25 cellular contexts compared by ENCODE assay signal in genomic region chr1:147051136-147051535, GRCh38.
A peak's percentile ranks its signal among the peaks of the same experiment; 100 is the strongest.
DNase-seq lines count a peak whose midpoint lies in the region; ATAC-seq lines count a peak whose summit lies in the region.
"Had no signal": no experiment of that assay in that cellular context is flagged by ENCODE, and none has a peak within 500 bp of the region (broad histone marks: within the 10 kb centered on the region; RNA-seq: fewer than 3 reads in every experiment).

No MANE protein-coding gene starts in this region.

- POLR2A ChIA-PET in activated naive CD8-positive, alpha-beta T cell treated with anti-CD3 and anti-CD28 coated beads, Interleukin-2, amount 10 ng/mL, durations not matched to agents 7 days and 5 days (lab: Charles Lee) = no interaction called here

- H3K4me1 Mint-ChIP-seq in activated naive CD8-positive, alpha-beta T cell treated with anti-CD3 and anti-CD28 coated beads, Interleukin-2, amount 10 ng/mL, durations not matched to agents 7 days and 5 days = peaks cover 11% of the 10 kb centered on the region
- peaks cover 14% of the 10 kb centered on the region for H3K4me1 Mint-ChIP-seq in activated naive CD8-positive, alpha-beta T cell treated with anti-CD3 and anti-CD28 coated beads, Interleukin-2, amount 50 U/mL, for 24 hours

- no peaks in the 10 kb centered on the region for H3K36me3 Mint-ChIP-seq in activated naive CD8-positive, alpha-beta T cell treated with anti-CD3 and anti-CD28 coated beads, Interleukin-2, amount 10 ng/mL, durations not matched to agents 7 days and 5 days
- no peaks in the 10 kb centered on the region for H3K36me3 Mint-ChIP-seq in activated naive CD8-positive, alpha-beta T cell treated with anti-CD3 and anti-CD28 coated beads, Interleukin-2, amount 50 U/mL, for 24 hours (ENCODE audit: low read depth)
- H3K36me3 Mint-ChIP-seq: CD14-positive monocyte; CD4-positive, CD25-positive, alpha-beta regulatory T cell; CD8-positive, alpha-beta T cell had no signal

- H3K27ac Mint-ChIP-seq in activated naive CD8-positive, alpha-beta T cell treated with anti-CD3 and anti-CD28 coated beads, Interleukin-2, amount 10 ng/mL, durations not matched to agents 7 days and 5 days = peak overlapping the region; percentile 23
- H3K27ac Mint-ChIP-seq in activated naive CD8-positive, alpha-beta T cell treated with anti-CD3 and anti-CD28 coated beads, Interleukin-2, amount 50 U/mL, for 24 hours = no peak overlapping the region
- H3K27ac Mint-ChIP-seq: CD14-positive monocyte; CD4-positive, alpha-beta T cell; CD4-positive, CD25-positive, alpha-beta regulatory T cell; CD8-positive, alpha-beta T cell had no signal

- H3K9me3 Mint-ChIP-seq in activated naive CD8-positive, alpha-beta T cell treated with anti-CD3 and anti-CD28 coated beads, Interleukin-2, amount 10 ng/mL, durations not matched to agents 7 days and 5 days = no peaks in the 10 kb centered on the region
- no peaks in the 10 kb centered on the region for H3K9me3 Mint-ChIP-seq in activated naive CD8-positive, alpha-beta T cell treated with anti-CD3 and anti-CD28 coated beads, Interleukin-2, amount 50 U/mL, for 24 hours
- H3K9me3 Mint-ChIP-seq: CD4-positive, alpha-beta memory T cell; CD4-positive, alpha-beta T cell; CD8-positive, alpha-beta memory T cell; CD8-positive, alpha-beta T cell had no signal

- no peak for ATAC-seq in activated naive CD8-positive, alpha-beta T cell treated with anti-CD3 and anti-CD28 coated beads, Interleukin-2, amount 10 ng/mL, durations not matched to agents 7 days and 5 days (ENCODE audit: low read depth)
- no peak for ATAC-seq in activated naive CD8-positive, alpha-beta T cell treated with anti-CD3 and anti-CD28 coated beads, Interleukin-2, amount 50 U/mL, for 24 hours
- ATAC-seq: A549; CD8-positive, alpha-beta T cell had no signal

- no peak for DNase-seq in activated naive CD8-positive, alpha-beta T cell treated with anti-CD3 and anti-CD28 coated beads, Interleukin-2, amount 10 ng/mL, durations not matched to agents 7 days and 5 days
- DNase-seq in activated naive CD8-positive, alpha-beta T cell treated with anti-CD3 and anti-CD28 coated beads, Interleukin-2, amount 50 U/mL, for 24 hours = no peak
- DNase-seq: 8988T; ACHN; AML-193; BE2C; C1 segment of cervical spinal cord; Caco-2; Calu3; CD4-positive, alpha-beta memory T cell; CD4-positive, alpha-beta T cell; CD4-positive, CD25-positive, alpha-beta regulatory T cell; CD8-positive, alpha-beta memory T cell; CD8-positive, alpha-beta T cell; COR-L47; DMS 273 treated with DMSO at 0.1 percent for 48 hours; DMS153; DMS53; DMS79; DMS79 treated with DMSO at 0.1 percent for 48 hours; DND-41; EL had no signal

- no peak overlapping the region for H3K4me3 Mint-ChIP-seq in activated naive CD8-positive, alpha-beta T cell treated with anti-CD3 and anti-CD28 coated beads, Interleukin-2, amount 10 ng/mL, durations not matched to agents 7 days and 5 days
- H3K4me3 Mint-ChIP-seq in activated naive CD8-positive, alpha-beta T cell treated with anti-CD3 and anti-CD28 coated beads, Interleukin-2, amount 50 U/mL, for 24 hours = no peak overlapping the region
- H3K4me3 Mint-ChIP-seq: B cell; CD14-positive monocyte; CD4-positive, alpha-beta memory T cell; CD4-positive, alpha-beta T cell; CD4-positive, CD25-positive, alpha-beta regulatory T cell; CD8-positive, alpha-beta memory T cell; CD8-positive, alpha-beta T cell had no signal

- H3K27me3 Mint-ChIP-seq in activated naive CD8-positive, alpha-beta T cell treated with anti-CD3 and anti-CD28 coated beads, Interleukin-2, amount 10 ng/mL, durations not matched to agents 7 days and 5 days = peaks cover 5% of the 10 kb centered on the region
- peaks cover 10% of the 10 kb centered on the region for H3K27me3 Mint-ChIP-seq in activated naive CD8-positive, alpha-beta T cell treated with anti-CD3 and anti-CD28 coated beads, Interleukin-2, amount 50 U/mL, for 24 hours
- H3K27me3 Mint-ChIP-seq: B cell; CD4-positive, alpha-beta memory T cell; CD4-positive, alpha-beta T cell; CD4-positive, CD25-positive, alpha-beta regulatory T cell had no signal
